21 cellular contexts compared by ENCODE assay signal in genomic region chr3:167246252-167246651, GRCh38.
DNase-seq lines count a peak whose midpoint lies in the region; ATAC-seq and FAIRE-seq lines count a peak whose summit lies in the region.
"Had no signal": no experiment of that assay in that cellular context is flagged by ENCODE, and none has a peak within 500 bp of the region (broad histone marks: within the 10 kb centered on the region; RNA-seq: fewer than 3 reads in every experiment).

No MANE protein-coding gene starts in this region.

- FAIRE-seq in endometrium (lab: Jason Lieb, UNC) = peak; percentile 76
- FAIRE-seq: A204.1, D721Med, GM12878, GM19239 had no signal

- peak; percentile 63 for DNase-seq in COLO829 (ENCODE audit: low spot score)
- peak; percentile 7 for DNase-seq in kidney glomerular epithelial cell (lab: John Stamatoyannopoulos, UW)
- DNase-seq in renal cortical epithelial cell (ENCODE audit: low read depth) = peak; percentile 38
- DNase-seq in ecto neural progenitor cell (ENCODE audit: low spot score) = no peak
- no peak for DNase-seq in left cardiac atrium
- DNase-seq: CD4-positive, CD25-positive, alpha-beta regulatory T cell; CD8-positive, alpha-beta T cell; DMS 273 treated with DMSO at 0.1 percent for 48 hours; DMS79; EL; GDM1; H9 had no signal

- intact Hi-C loops in left cardiac atrium (cut with DNase I) = no loop called here

- ATAC-seq in left cardiac atrium (no peak), HG02798 (IDR thresholded peaks at IDR 0.05; ENCODE audit: poor library complexity, unreplicated experiment) (no peak), HG03565 (IDR thresholded peaks at IDR 0.05; ENCODE audit: unreplicated experiment) (no peak)
- ATAC-seq: CD8-positive, alpha-beta T cell; GM12878; GM23338; HCT116 had no signal

Comparison
In these comparisons a context has a peak if more than half of its experiments do, and no peak if none do; other contexts are left out.
1. DNase-seq: peak in COLO829 (single experiment), kidney glomerular epithelial cell (single experiment) and renal cortical epithelial cell (single experiment); none in ecto neural progenitor cell (single experiment) and left cardiac atrium (single experiment).